In genomic region chr3:194870394-194871110, GRCh38 we compare ENCODE assay signal across 9 cellular contexts.
DNase-seq lines count a peak whose midpoint lies in the region; ATAC-seq and TF ChIP-seq lines count a peak whose summit lies in the region.
"Had no signal": no experiment of that assay in that cellular context is flagged by ENCODE, and none has a peak within 500 bp of the region (broad histone marks: within the 10 kb centered on the region; RNA-seq: fewer than 3 reads in every experiment).

No MANE protein-coding gene starts in this region.

- DNase-seq in A172 (ENCODE audit: low spot score), result peak; percentile 90
- DNase-seq in NCI-H2171 treated with DMSO at 0.1 percent for 48 hours (lab: John Stamatoyannopoulos, UW), result peak; percentile 58
- peak; percentile 70 for DNase-seq in epithelial cell of esophagus (ENCODE audit: low read depth)
- no peak for DNase-seq in lung (ENCODE audit: low spot score)
- DNase-seq in putamen (ENCODE audit: low spot score), result no peak
- DNase-seq: NCI-H2029 had no signal

- H3K4me1 ChIP-seq in lung (ENCODE audit: control insufficient read depth in 2 of 2, insufficient read depth in 2 of 2, low read length in 2 of 2), result peaks cover 0 to 18% of the 10 kb centered on the region in 2 donors

- no peaks in the 10 kb centered on the region for H3K36me3 ChIP-seq in lung (ENCODE audit: control insufficient read depth in 2 of 2, insufficient read depth in 2 of 2, low read length in 2 of 2)

- H3K9me3 ChIP-seq in lung (ENCODE audit: control insufficient read depth in 2 of 2, insufficient read depth in 1 of 2, low read length in 1 of 2), result peaks cover 0 to 7% of the 10 kb centered on the region in 2 donors

- H3K27me3 ChIP-seq in lung (ENCODE audit: control insufficient read depth, insufficient read depth), result no peaks in the 10 kb centered on the region

- 78 to 88% methylated on average over 13 of the region's 13 CpGs for WGBS in lung, 2 donors

- peak overlapping the region; percentile 71 to 88 for H3K27ac ChIP-seq in lung (ENCODE audit: low read depth in 1 of 2, low read length in 1 of 2)

- no peak for ATAC-seq in lung (ENCODE audit: insufficient read depth, low FRiP score)
- no peak for ATAC-seq in HG02798 (IDR thresholded peaks at IDR 0.05; ENCODE audit: poor library complexity, unreplicated experiment)
- ATAC-seq in HG02588 (IDR thresholded peaks at IDR 0.05; ENCODE audit: unreplicated experiment), result no peak
- no peak for ATAC-seq in GM19035 (IDR thresholded peaks at IDR 0.05; ENCODE audit: unreplicated experiment)

- H3K4me3 ChIP-seq in epithelial cell of esophagus (ENCODE audit: low read length), result no peak overlapping the region
- H3K4me3 ChIP-seq in lung, result peak overlapping the region; percentile 1

- TF ChIP-seq CTCF in epithelial cell of esophagus (IDR thresholded peaks at IDR 0.05; ENCODE audit: insufficient read depth, low read depth, low read length, missing control alignments) (no peak), lung (IDR thresholded peaks at IDR 0.05; ENCODE audit: control extremely low read depth, extremely low read depth) (no peak)

Comparison
In these comparisons a context has a peak if more than half of its experiments do, and no peak if none do; other contexts are left out.
1. DNase-seq: peak in A172 (single experiment), NCI-H2171 treated with DMSO at 0.1 percent for 48 hours (single experiment) and epithelial cell of esophagus (single experiment); none in lung (single experiment) and putamen (single experiment).